9 cellular contexts compared by ENCODE assay signal in the genomic region with DNA sequence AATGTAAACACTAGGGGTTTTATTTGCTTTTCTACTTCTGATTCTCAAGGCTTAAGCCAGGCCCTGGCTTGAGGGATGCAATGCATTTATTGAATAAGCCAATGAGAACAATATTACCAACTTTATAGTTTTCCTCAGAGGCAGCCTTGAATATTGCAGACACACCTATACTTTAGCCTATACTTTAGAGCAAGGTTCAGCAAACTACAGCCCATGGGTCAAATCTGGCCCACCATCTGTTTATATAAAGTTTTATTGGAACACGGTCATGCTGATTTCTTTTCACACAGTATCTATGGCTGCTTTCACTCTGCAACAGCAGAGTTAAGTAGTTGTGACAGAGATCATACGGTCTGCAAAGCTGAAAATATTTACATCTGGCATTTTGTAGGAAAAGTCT. TPM values are rescaled to one million over a fixed set of nuclear protein-coding genes. Genes with fewer than 3 reads are reported as not detected.
"Had no signal": no experiment of that assay in that cellular context is flagged by ENCODE, and none has a peak within 500 bp of the region (broad histone marks: within the 10 kb centered on the region; RNA-seq: fewer than 3 reads in every experiment).

No MANE protein-coding gene starts in this region.

- H3K9me3 Mint-ChIP-seq: HFFc6, IgD-negative memory B cell had no signal

- H3K27ac Mint-ChIP-seq: HFFc6, IgD-negative memory B cell had no signal

- H3K9me3 ChIP-seq: HAP-1 had no signal

- H3K4me3 ChIP-seq: HAP-1 had no signal

- FAIRE-seq: HepG2 had no signal

- H3K4me1 Mint-ChIP-seq: IgD-negative memory B cell had no signal

- H3K4me3 Mint-ChIP-seq: HFFc6, IgD-negative memory B cell had no signal

- H3K4me1 ChIP-seq: HAP-1 had no signal

- DNase-seq: GOT3, H7, HFFc6, KG1 had no signal

- ATAC-seq: HCT116, HepG2 had no signal

- H3K36me3 Mint-ChIP-seq: IgD-negative memory B cell had no signal

- H3K27ac ChIP-seq: HL-60 had no signal

- H3K36me3 ChIP-seq: HAP-1 had no signal

RNA-seq across cellular contexts. Expression of gene E2F8, which starts 50.3 kb away (rescaled TPM):
- polyA plus RNA-seq: IgD-negative memory B cell had no signal
